In the genomic region with DNA sequence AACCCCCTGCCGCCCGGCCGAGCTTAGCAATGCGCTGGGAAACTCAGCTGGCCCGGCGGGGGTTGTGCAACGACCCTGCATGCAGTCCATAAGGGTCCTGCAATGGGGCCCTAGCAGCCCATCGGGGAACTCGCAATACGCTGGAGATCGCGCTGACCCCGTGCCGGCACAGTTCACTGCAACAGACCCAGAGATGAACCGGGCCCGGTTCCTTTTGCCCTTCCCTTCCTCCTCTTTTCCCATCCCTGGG, we compare ENCODE assay signal across 8 cellular contexts. TPM values are rescaled to one million over a fixed set of nuclear protein-coding genes. Genes with fewer than 3 reads are reported as not detected.
DNase-seq lines count a peak whose midpoint lies in the region; ATAC-seq and TF ChIP-seq lines count a peak whose summit lies in the region.

No MANE protein-coding gene starts in this region.

- H3K36me3 ChIP-seq in BLaER1 (peaks cover 64% of the 10 kb centered on the region), esophagus muscularis mucosa (peaks cover 25 to 58% (median 50%) of the 10 kb centered on the region in 4 donors), parathyroid adenoma (ENCODE audit: control insufficient read depth, insufficient read depth, low read length) (no peaks in the 10 kb centered on the region)

- TF ChIP-seq CTCF in esophagus muscularis mucosa (IDR thresholded peaks at IDR 0.05) = no peak
- no peak for TF ChIP-seq CTCF in parathyroid adenoma (IDR thresholded peaks at IDR 0.05)

- no peaks in the 10 kb centered on the region for H3K27me3 ChIP-seq in BLaER1
- no peaks in the 10 kb centered on the region for H3K27me3 ChIP-seq in esophagus muscularis mucosa
- H3K27me3 ChIP-seq in parathyroid adenoma (ENCODE audit: control insufficient read depth, insufficient read depth, low read length) = no peaks in the 10 kb centered on the region

- H3K4me2 ChIP-seq in BLaER1 (peak overlapping the region; percentile 99), parathyroid adenoma (ENCODE audit: low read length) (peak overlapping the region; percentile 97)

- H3K9me3 ChIP-seq in BLaER1 (no peaks in the 10 kb centered on the region), esophagus muscularis mucosa (no peaks in the 10 kb centered on the region), parathyroid adenoma (ENCODE audit: control insufficient read depth, low read length) (no peaks in the 10 kb centered on the region)

- intact Hi-C loops in esophagus muscularis mucosa (cut with DNase I) = loop anchor here (5.0 kb wide), 1 partner anchor 48 kb away; a partner anchor contains a TSS

- H3K27ac ChIP-seq in BLaER1 (peak overlapping the region; percentile 96), esophagus muscularis mucosa (replicated peaks in 1 of 4) (peak overlapping the region; percentile 91 to 97 (median 94)), parathyroid adenoma (peak overlapping the region; percentile 91)

- H3K79me2 ChIP-seq in parathyroid adenoma = peaks cover 20% of the 10 kb centered on the region

- no peak for TF ChIP-seq EP300 in esophagus muscularis mucosa (IDR thresholded peaks at IDR 0.05)

- H3K9ac ChIP-seq in BLaER1 (peak overlapping the region; percentile 98), parathyroid adenoma (peak overlapping the region; percentile 39)

- no peak for TF ChIP-seq POLR2A in esophagus muscularis mucosa (IDR thresholded peaks at IDR 0.05; ENCODE audit: low read depth)

- H3K4me3 ChIP-seq in BLaER1 (peak overlapping the region; percentile 89), esophagus muscularis mucosa (peak overlapping the region; percentile 77 to 87 (median 78)), parathyroid adenoma (ENCODE audit: low read depth, low read length) (peak overlapping the region; percentile 91)

- H3K4me1 ChIP-seq in BLaER1 (peaks cover 67% of the 10 kb centered on the region), esophagus muscularis mucosa (peaks cover 33 to 68% (median 60%) of the 10 kb centered on the region in 4 donors), parathyroid adenoma (peaks cover 17% of the 10 kb centered on the region)

- peaks cover 44% of the 10 kb centered on the region for H4K20me1 ChIP-seq in BLaER1

- ATAC-seq in GM21619 (IDR thresholded peaks at IDR 0.05; ENCODE audit: unreplicated experiment) = peak; percentile 11

- WGBS in esophagus muscularis mucosa = 0% methylated on average over 2 of the region's 16 CpGs

- peak overlapping the region; percentile 81 for H2AFZ ChIP-seq in parathyroid adenoma

- peak; percentile 17 for DNase-seq in RKO (ENCODE audit: low spot score)
- no peak for DNase-seq in esophagus muscularis mucosa (ENCODE audit: extremely low spot score)
- no peak for DNase-seq in DMS153 (lab: John Stamatoyannopoulos, UW)
- no peak for DNase-seq in DMS 273 (lab: John Stamatoyannopoulos, UW; ENCODE audit: unreplicated experiment)
- DNase-seq in NCI-H2227 treated with DMSO at 0.1 percent for 48 hours (lab: John Stamatoyannopoulos, UW) = no peak

RNA-seq across cellular contexts. Expression of a gene that starts 0.4 kb away (rescaled TPM):
- 10 to 100 TPM; 38.8 to 73.4 (median 55.5) TPM for total RNA-seq in esophagus muscularis mucosa

RNA-seq across cellular contexts. Expression of a gene that starts 0.6 kb away (rescaled TPM):
- total RNA-seq in esophagus muscularis mucosa = 10 to 100 TPM; 59.8 to 96.3 (median 69.5) TPM

RNA-seq across cellular contexts. Expression of a gene that starts 7.4 kb away (rescaled TPM):
- under 1 TPM in 1 of 4 donors, not detected in 3; 0.33 TPM for total RNA-seq in esophagus muscularis mucosa

RNA-seq across cellular contexts. Expression of a gene that starts 8.9 kb away (rescaled TPM):
- total RNA-seq in esophagus muscularis mucosa = 1,000 to 10,000 TPM; 1,019 to 1,635 (median 1,341) TPM

RNA-seq across cellular contexts. Expression of a gene that starts 11.4 kb away (rescaled TPM):
- total RNA-seq in esophagus muscularis mucosa = 1 to 10 TPM; 1.2 to 7.2 (median 2.1) TPM
